ENCODE assay signal across 27 cellular contexts in genomic region chr6:166683477-166683876, GRCh38. TPM values are rescaled to one million over a fixed set of nuclear protein-coding genes. Genes with fewer than 3 reads are reported as not detected.
DNase-seq lines count a peak whose midpoint lies in the region; ATAC-seq and TF ChIP-seq lines count a peak whose summit lies in the region.
"Had no signal": no experiment of that assay in that cellular context is flagged by ENCODE, and none has a peak within 500 bp of the region (broad histone marks: within the 10 kb centered on the region; RNA-seq: fewer than 3 reads in every experiment).

No MANE protein-coding gene starts in this region.

- no peak overlapping the region for H4K8ac ChIP-seq in mesenchymal stem cell (ENCODE audit: low read length)

- ATAC-seq in RWPE2 (ENCODE audit: low read depth): peak; percentile 63; the same call in 1 of the 3 replicates
- no peak for ATAC-seq in activated naive CD4-positive, alpha-beta T cell treated with anti-CD3 and anti-CD28 coated beads, Interleukin-2, amount 50 U/mL, for 72 hours
- ATAC-seq: A549; activated T-cell treated with anti-CD3 and anti-CD28 coated beads, Interleukin-2, amount 50 U/mL, for 4 hours; effector memory CD8-positive, alpha-beta T cell; natural killer cell had no signal

- intact Hi-C loops in Calu3 (cut with micrococcal nuclease; ENCODE audit: unreplicated experiment): no loop called here

- peak overlapping the region; percentile 2 to 57 for H3K4ac ChIP-seq in mesenchymal stem cell (ENCODE audit: low read depth in 1 of 2, low read length in 2 of 2)

- no peaks in the 10 kb centered on the region for H3K79me1 ChIP-seq in mesenchymal stem cell (replicated peaks; ENCODE audit: low read length, poor library complexity, severe bottlenecking)

- H3K4me3 ChIP-seq in RWPE2 (ENCODE audit: severe bottlenecking) (no peak overlapping the region), endodermal cell (ENCODE audit: low read length) (no peak overlapping the region), mesenchymal stem cell (ENCODE audit: insufficient read depth in 1 of 2, low read depth in 1 of 2, low read length in 2 of 2) (no peak overlapping the region)
- H3K4me3 ChIP-seq: A549, PC-9, tibial artery had no signal

- BruUV-seq in Calu3 (replicated peaks; lab: Mats Ljungman, UMichigan): no TSS peak

- H3K14ac ChIP-seq in mesenchymal stem cell (ENCODE audit: low read length in 2 of 2): peak overlapping the region in 1 of 2 experiments; percentile 58

- 88 to 92% methylated on average over 6 to 10 of the region's 10 CpGs for WGBS in endodermal cell (ENCODE audit: insufficient coverage in 1 of 2, insufficient read length in 1 of 2), 2 experiments
- 70% methylated on average over 9 of the region's 10 CpGs for WGBS in mesenchymal stem cell

- CTCF ChIA-PET in Calu3 (lab: Charles Lee): interaction anchor here (0.6 kb wide), 1 partner anchor 625 kb away, joined by 4 read pairs; no protein-coding TSS in a partner anchor

- no peaks in the 10 kb centered on the region for H3K9me3 Mint-ChIP-seq in Calu3 (ENCODE audit: low read depth, unreplicated experiment)
- H3K9me3 Mint-ChIP-seq in endodermal cell: peaks cover 14% of the 10 kb centered on the region
- H3K9me3 Mint-ChIP-seq in activated naive CD4-positive, alpha-beta T cell treated with anti-CD3 and anti-CD28 coated beads, Interleukin-2, amount 50 U/mL, for 72 hours: no peaks in the 10 kb centered on the region
- H3K9me3 Mint-ChIP-seq: activated CD4-positive, alpha-beta T cell treated with anti-CD3 and anti-CD28 coated beads, Interleukin-2, amount 10 ng/mL, durations not matched to agents 24 days and 14 days; activated T-cell treated with anti-CD3 and anti-CD28 coated beads, Interleukin-2, amount 50 U/mL, for 4 hours; CD8-positive, alpha-beta memory T cell; effector memory CD8-positive, alpha-beta T cell; natural killer cell had no signal

- H3K4me3 Mint-ChIP-seq in Calu3 (ENCODE audit: low read depth, unreplicated experiment) (no peak overlapping the region), endodermal cell (no peak overlapping the region)
- H3K4me3 Mint-ChIP-seq: activated CD4-positive, alpha-beta T cell treated with anti-CD3 and anti-CD28 coated beads, Interleukin-2, amount 10 ng/mL, durations not matched to agents 24 days and 14 days; activated T-cell treated with anti-CD3 and anti-CD28 coated beads, Interleukin-2, amount 50 U/mL, for 4 hours; B cell; CD8-positive, alpha-beta memory T cell; effector memory CD8-positive, alpha-beta T cell; natural killer cell had no signal

- H2BK120ac ChIP-seq in mesenchymal stem cell (ENCODE audit: low read depth, low read length): no peak overlapping the region

- no peaks in the 10 kb centered on the region for H3K27me3 ChIP-seq in RWPE2 (ENCODE audit: insufficient read depth, poor library complexity, severe bottlenecking)
- no peaks in the 10 kb centered on the region for H3K27me3 ChIP-seq in endodermal cell (ENCODE audit: control insufficient read depth, insufficient read depth, low read length, poor library complexity, severe bottlenecking)
- peaks cover 0 to 41% of the 10 kb centered on the region in 2 experiments for H3K27me3 ChIP-seq in mesenchymal stem cell (ENCODE audit: control insufficient read depth in 1 of 2, insufficient read depth in 1 of 2, low read length in 2 of 2)

- H3K9me3 ChIP-seq in RWPE2 (ENCODE audit: severe bottlenecking) (no peaks in the 10 kb centered on the region), endodermal cell (ENCODE audit: control insufficient read depth, low read length) (peaks cover 7% of the 10 kb centered on the region), mesenchymal stem cell (ENCODE audit: control insufficient read depth, low read length) (no peaks in the 10 kb centered on the region)
- H3K9me3 ChIP-seq: A549, tibial artery had no signal

- no peak overlapping the region for H2BK5ac ChIP-seq in mesenchymal stem cell (ENCODE audit: low read depth, low read length, poor library complexity, severe bottlenecking)

- peak overlapping the region; percentile 44 for H2BK15ac ChIP-seq in mesenchymal stem cell (ENCODE audit: low read depth, poor library complexity, severe bottlenecking)

- H2AK5ac ChIP-seq in mesenchymal stem cell (ENCODE audit: low read length, severe bottlenecking): no peak overlapping the region

- DNase-seq in Calu3 (no peak), RWPE2 (ENCODE audit: low spot score) (peak; percentile 34), endodermal cell (peak; percentile 24), mesenchymal stem cell (peak; percentile 48), GOT3 (lab: John Stamatoyannopoulos, UW) (no peak), NCI-H146 (lab: John Stamatoyannopoulos, UW) (no peak), DMS53 (lab: John Stamatoyannopoulos, UW) (no peak)
- DNase-seq in activated naive CD4-positive, alpha-beta T cell treated with anti-CD3 and anti-CD28 coated beads, Interleukin-2, amount 50 U/mL, for 72 hours (ENCODE audit: low spot score in 2 of 2): no peak
- DNase-seq: activated CD4-positive, alpha-beta T cell treated with anti-CD3 and anti-CD28 coated beads, Interleukin-2, amount 10 ng/mL, durations not matched to agents 24 days and 14 days; activated T-cell treated with anti-CD3 and anti-CD28 coated beads, Interleukin-2, amount 50 U/mL, for 4 hours; CD8-positive, alpha-beta memory T cell; effector memory CD8-positive, alpha-beta T cell; GDM1; glutamatergic neuron; islet precursor cell; natural killer cell; NCI-H187; NCI-H2171 treated with DMSO at 0.1 percent for 48 hours; NCI-H524; PC-9; SHP77; T1000; tibial artery; WERI-Rb-1 had no signal

- H3K9ac ChIP-seq in endodermal cell (ENCODE audit: extremely low read depth, low read length, poor library complexity, severe bottlenecking) (no peak overlapping the region), mesenchymal stem cell (ENCODE audit: low read length) (no peak overlapping the region)

- H3K36me3 Mint-ChIP-seq in Calu3 (ENCODE audit: insufficient read depth, unreplicated experiment) (peaks cover 5% of the 10 kb centered on the region), endodermal cell (ENCODE audit: low read depth) (peaks cover 2% of the 10 kb centered on the region)
- H3K36me3 Mint-ChIP-seq in activated naive CD4-positive, alpha-beta T cell treated with anti-CD3 and anti-CD28 coated beads, Interleukin-2, amount 50 U/mL, for 72 hours: no peaks in the 10 kb centered on the region
- H3K36me3 Mint-ChIP-seq: CD8-positive, alpha-beta memory T cell; natural killer cell had no signal

- peak overlapping the region in 1 of 2 experiments; percentile 52 for H3K18ac ChIP-seq in mesenchymal stem cell (ENCODE audit: low read depth in 1 of 2, low read length in 2 of 2)

- peak overlapping the region in 1 of 2 experiments; percentile 35 for H2BK12ac ChIP-seq in mesenchymal stem cell (ENCODE audit: low read length in 2 of 2)

- H3K4me1 Mint-ChIP-seq in Calu3 (ENCODE audit: low read depth, unreplicated experiment) (peaks cover 16% of the 10 kb centered on the region), endodermal cell (peaks cover 9% of the 10 kb centered on the region)
- H3K4me1 Mint-ChIP-seq: activated CD4-positive, alpha-beta T cell treated with anti-CD3 and anti-CD28 coated beads, Interleukin-2, amount 10 ng/mL, durations not matched to agents 24 days and 14 days; CD8-positive, alpha-beta memory T cell; natural killer cell had no signal

- H3K27ac Mint-ChIP-seq in Calu3 (ENCODE audit: unreplicated experiment) (peak overlapping the region; percentile 37), endodermal cell (no peak overlapping the region)
- H3K27ac Mint-ChIP-seq in activated naive CD4-positive, alpha-beta T cell treated with anti-CD3 and anti-CD28 coated beads, Interleukin-2, amount 50 U/mL, for 72 hours: no peak overlapping the region
- H3K27ac Mint-ChIP-seq: activated CD4-positive, alpha-beta T cell treated with anti-CD3 and anti-CD28 coated beads, Interleukin-2, amount 10 ng/mL, durations not matched to agents 24 days and 14 days; B cell; CD8-positive, alpha-beta memory T cell; effector memory CD8-positive, alpha-beta T cell; natural killer cell had no signal

- H3K36me3 ChIP-seq in RWPE2 (ENCODE audit: low read depth): no peaks in the 10 kb centered on the region
- H3K36me3 ChIP-seq in endodermal cell (ENCODE audit: control insufficient read depth, insufficient read depth, low read length): no peaks in the 10 kb centered on the region
- H3K36me3 ChIP-seq in mesenchymal stem cell (ENCODE audit: control insufficient read depth in 1 of 2, insufficient read depth in 2 of 2, low read depth in 1 of 2, low read length in 2 of 2): no peaks in the 10 kb centered on the region
- H3K36me3 ChIP-seq: tibial artery, WERI-Rb-1 had no signal

- H3K23ac ChIP-seq in mesenchymal stem cell (ENCODE audit: low read length in 2 of 2): no peak overlapping the region

- TF ChIP-seq CTCF in Calu3 (IDR thresholded peaks at IDR 0.05; ENCODE audit: unreplicated experiment) (no peak), RWPE2 (IDR thresholded peaks at IDR 0.05; ENCODE audit: poor library complexity, severe bottlenecking) (no peak), endodermal cell (conservative IDR thresholded peaks at IDR 0.05) (no peak)

- no peak overlapping the region for H4K91ac ChIP-seq in mesenchymal stem cell (ENCODE audit: low read length)

- H2AFZ ChIP-seq in mesenchymal stem cell (ENCODE audit: low read depth, low read length): no peak overlapping the region
- H2AFZ ChIP-seq: PC-9 had no signal

- H3K27me3 Mint-ChIP-seq in Calu3 (ENCODE audit: unreplicated experiment) (peaks cover 26% of the 10 kb centered on the region), endodermal cell (ENCODE audit: insufficient read depth) (no peaks in the 10 kb centered on the region)
- H3K27me3 Mint-ChIP-seq: activated CD4-positive, alpha-beta T cell treated with anti-CD3 and anti-CD28 coated beads, Interleukin-2, amount 10 ng/mL, durations not matched to agents 24 days and 14 days had no signal

- H3K27ac ChIP-seq in RWPE2 (ENCODE audit: poor library complexity, severe bottlenecking): no peak overlapping the region
- H3K27ac ChIP-seq in endodermal cell (ENCODE audit: low read depth, low read length): no peak overlapping the region
- H3K27ac ChIP-seq in mesenchymal stem cell (ENCODE audit: low read length, poor library complexity, severe bottlenecking): no peak overlapping the region
- H3K27ac ChIP-seq: A549, HL-60, PC-9, tibial artery, WERI-Rb-1 had no signal

- no peak overlapping the region for H3K4me2 ChIP-seq in mesenchymal stem cell (ENCODE audit: low read length, poor library complexity, severe bottlenecking)
- H3K4me2 ChIP-seq: A549, PC-9 had no signal

- H3K4me1 ChIP-seq in RWPE2 (ENCODE audit: insufficient read depth, poor library complexity, severe bottlenecking) (peaks cover 9% of the 10 kb centered on the region), endodermal cell (ENCODE audit: control insufficient read depth, insufficient read depth, low read length) (peaks cover 2% of the 10 kb centered on the region), mesenchymal stem cell (ENCODE audit: control insufficient read depth, insufficient read depth, low read depth, low read length) (peaks cover 8% of the 10 kb centered on the region)
- H3K4me1 ChIP-seq: tibial artery had no signal

RNA-seq across cellular contexts. Expression of gene RPS6KA2, which starts 56.4 kb away (rescaled TPM):
- total RNA-seq in Calu3 (2022) (25.8 and 41.3 TPM in 2 replicates), endodermal cell (10 to 100 TPM; 17.9 to 23.9 TPM)
- 16.7 TPM for polyA plus RNA-seq in endodermal cell (2013, experiment 1 of 2)
- polyA plus RNA-seq in endodermal cell (2013, experiment 2 of 2): 16.3 TPM
- polyA plus RNA-seq in mesenchymal stem cell (2013, experiment 1 of 2): 141 TPM
- polyA plus RNA-seq in mesenchymal stem cell (2013, experiment 2 of 2): 139 TPM
- total RNA-seq in activated naive CD4-positive, alpha-beta T cell treated with anti-CD3 and anti-CD28 coated beads, Interleukin-2, amount 50 U/mL, for 72 hours: 1 to 10 TPM; 2.9 to 4.0 TPM

Comparison
In these comparisons a context has a peak if more than half of its experiments do, and no peak if none do; other contexts are left out.
1. DNase-seq: peak in RWPE2 (single experiment), endodermal cell (single experiment) and mesenchymal stem cell (single experiment); none in Calu3 (single experiment), GOT3 (single experiment), NCI-H146 (single experiment), DMS53 (single experiment) and activated naive CD4-positive, alpha-beta T cell treated with anti-CD3 and anti-CD28 coated beads, Interleukin-2, amount 50 U/mL, for 72 hours (0 of 2).